1 cellular context compared by ENCODE assay signal in genomic region chr1:214271174-214271858, GRCh38.
TF ChIP-seq lines count a peak whose summit lies in the region.

No MANE protein-coding gene starts in this region.

TF ChIP-seq in WTC11, 78 proteins besides CTCF, POLR2A, EP300 and RAD21 (continued from another document):
- no peak for TF ChIP-seq ZNF425 (CRISPR knock-in tag; conservative IDR thresholded peaks at IDR 0.05)
- TF ChIP-seq JUN (CRISPR knock-in tag; IDR thresholded peaks at IDR 0.05) = no peak
- TF ChIP-seq, protein P1, sequence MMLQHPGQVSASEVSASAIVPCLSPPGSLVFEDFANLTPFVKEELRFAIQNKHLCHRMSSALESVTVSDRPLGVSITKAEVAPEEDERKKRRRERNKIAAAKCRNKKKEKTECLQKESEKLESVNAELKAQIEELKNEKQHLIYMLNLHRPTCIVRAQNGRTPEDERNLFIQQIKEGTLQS (CRISPR knock-in tag; conservative IDR thresholded peaks at IDR 0.05) = no peak
- TF ChIP-seq, protein P2, sequence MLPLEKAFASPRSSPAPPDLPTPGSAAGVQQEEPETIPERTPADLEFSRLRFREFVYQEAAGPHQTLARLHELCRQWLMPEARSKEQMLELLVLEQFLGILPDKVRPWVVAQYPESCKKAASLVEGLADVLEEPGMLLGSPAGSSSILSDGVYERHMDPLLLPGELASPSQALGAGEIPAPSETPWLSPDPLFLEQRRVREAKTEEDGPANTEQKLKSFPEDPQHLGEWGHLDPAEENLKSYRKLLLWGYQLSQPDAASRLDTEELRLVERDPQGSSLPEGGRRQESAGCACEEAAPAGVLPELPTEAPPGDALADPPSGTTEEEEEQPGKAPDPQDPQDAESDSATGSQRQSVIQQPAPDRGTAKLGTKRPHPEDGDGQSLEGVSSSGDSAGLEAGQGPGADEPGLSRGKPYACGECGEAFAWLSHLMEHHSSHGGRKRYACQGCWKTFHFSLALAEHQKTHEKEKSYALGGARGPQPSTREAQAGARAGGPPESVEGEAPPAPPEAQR (CRISPR knock-in tag; IDR thresholded peaks at IDR 0.05) = no peak
- TF ChIP-seq, protein P3, sequence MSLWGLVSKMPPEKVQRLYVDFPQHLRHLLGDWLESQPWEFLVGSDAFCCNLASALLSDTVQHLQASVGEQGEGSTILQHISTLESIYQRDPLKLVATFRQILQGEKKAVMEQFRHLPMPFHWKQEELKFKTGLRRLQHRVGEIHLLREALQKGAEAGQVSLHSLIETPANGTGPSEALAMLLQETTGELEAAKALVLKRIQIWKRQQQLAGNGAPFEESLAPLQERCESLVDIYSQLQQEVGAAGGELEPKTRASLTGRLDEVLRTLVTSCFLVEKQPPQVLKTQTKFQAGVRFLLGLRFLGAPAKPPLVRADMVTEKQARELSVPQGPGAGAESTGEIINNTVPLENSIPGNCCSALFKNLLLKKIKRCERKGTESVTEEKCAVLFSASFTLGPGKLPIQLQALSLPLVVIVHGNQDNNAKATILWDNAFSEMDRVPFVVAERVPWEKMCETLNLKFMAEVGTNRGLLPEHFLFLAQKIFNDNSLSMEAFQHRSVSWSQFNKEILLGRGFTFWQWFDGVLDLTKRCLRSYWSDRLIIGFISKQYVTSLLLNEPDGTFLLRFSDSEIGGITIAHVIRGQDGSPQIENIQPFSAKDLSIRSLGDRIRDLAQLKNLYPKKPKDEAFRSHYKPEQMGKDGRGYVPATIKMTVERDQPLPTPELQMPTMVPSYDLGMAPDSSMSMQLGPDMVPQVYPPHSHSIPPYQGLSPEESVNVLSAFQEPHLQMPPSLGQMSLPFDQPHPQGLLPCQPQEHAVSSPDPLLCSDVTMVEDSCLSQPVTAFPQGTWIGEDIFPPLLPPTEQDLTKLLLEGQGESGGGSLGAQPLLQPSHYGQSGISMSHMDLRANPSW (CRISPR knock-in tag; conservative IDR thresholded peaks at IDR 0.05; ENCODE audit: low read depth) = no peak
- TF ChIP-seq ZNF138 (CRISPR knock-in tag; conservative IDR thresholded peaks at IDR 0.05) = no peak
- no peak for TF ChIP-seq CREM (CRISPR knock-in tag; IDR thresholded peaks at IDR 0.05)
TF ChIP-seq in WTC11: peak in this region for 0.
